ENCODE assay signal across 1 cellular context in the genomic region with DNA sequence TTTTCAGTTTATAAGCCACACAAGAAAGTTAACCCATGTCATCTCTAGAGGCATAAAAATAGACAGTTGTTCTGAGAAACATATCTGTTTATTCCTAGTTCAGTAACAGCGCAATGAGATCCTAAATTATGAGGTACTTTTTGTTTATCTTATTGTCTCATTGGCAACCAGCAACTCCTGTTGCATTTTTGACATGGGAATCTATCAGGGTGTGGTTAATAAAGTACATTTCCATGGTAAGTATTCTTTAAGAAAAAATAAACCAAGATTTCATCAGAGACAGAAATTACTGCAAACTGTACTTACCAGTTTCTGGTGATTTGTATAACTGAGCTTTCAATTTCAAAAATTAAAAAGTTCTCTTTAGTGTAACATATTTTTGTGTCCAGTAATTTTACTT.
TF ChIP-seq lines count a peak whose summit lies in the region.

No MANE protein-coding gene starts in this region.

TF ChIP-seq in K562, 482 proteins besides CTCF, POLR2A, EP300 and RAD21:
- TF ChIP-seq NFE2 (IDR thresholded peaks at IDR 0.05; ENCODE audit: low read depth) = no peak
- peak; percentile 64 for TF ChIP-seq CBX8 (IDR thresholded peaks at IDR 0.05; ENCODE audit: borderline replicate concordance, extremely low read depth, low read depth, low read length, poor library complexity, severe bottlenecking)
- TF ChIP-seq, protein P1, sequence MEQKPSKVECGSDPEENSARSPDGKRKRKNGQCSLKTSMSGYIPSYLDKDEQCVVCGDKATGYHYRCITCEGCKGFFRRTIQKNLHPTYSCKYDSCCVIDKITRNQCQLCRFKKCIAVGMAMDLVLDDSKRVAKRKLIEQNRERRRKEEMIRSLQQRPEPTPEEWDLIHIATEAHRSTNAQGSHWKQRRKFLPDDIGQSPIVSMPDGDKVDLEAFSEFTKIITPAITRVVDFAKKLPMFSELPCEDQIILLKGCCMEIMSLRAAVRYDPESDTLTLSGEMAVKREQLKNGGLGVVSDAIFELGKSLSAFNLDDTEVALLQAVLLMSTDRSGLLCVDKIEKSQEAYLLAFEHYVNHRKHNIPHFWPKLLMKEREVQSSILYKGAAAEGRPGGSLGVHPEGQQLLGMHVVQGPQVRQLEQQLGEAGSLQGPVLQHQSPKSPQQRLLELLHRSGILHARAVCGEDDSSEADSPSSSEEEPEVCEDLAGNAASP (IDR thresholded peaks at IDR 0.05) = no peak
- TF ChIP-seq, protein P2, sequence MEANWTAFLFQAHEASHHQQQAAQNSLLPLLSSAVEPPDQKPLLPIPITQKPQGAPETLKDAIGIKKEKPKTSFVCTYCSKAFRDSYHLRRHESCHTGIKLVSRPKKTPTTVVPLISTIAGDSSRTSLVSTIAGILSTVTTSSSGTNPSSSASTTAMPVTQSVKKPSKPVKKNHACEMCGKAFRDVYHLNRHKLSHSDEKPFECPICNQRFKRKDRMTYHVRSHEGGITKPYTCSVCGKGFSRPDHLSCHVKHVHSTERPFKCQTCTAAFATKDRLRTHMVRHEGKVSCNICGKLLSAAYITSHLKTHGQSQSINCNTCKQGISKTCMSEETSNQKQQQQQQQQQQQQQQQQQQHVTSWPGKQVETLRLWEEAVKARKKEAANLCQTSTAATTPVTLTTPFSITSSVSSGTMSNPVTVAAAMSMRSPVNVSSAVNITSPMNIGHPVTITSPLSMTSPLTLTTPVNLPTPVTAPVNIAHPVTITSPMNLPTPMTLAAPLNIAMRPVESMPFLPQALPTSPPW (CRISPR knock-in tag; IDR thresholded peaks at IDR 0.05) = no peak
